In the genomic region with DNA sequence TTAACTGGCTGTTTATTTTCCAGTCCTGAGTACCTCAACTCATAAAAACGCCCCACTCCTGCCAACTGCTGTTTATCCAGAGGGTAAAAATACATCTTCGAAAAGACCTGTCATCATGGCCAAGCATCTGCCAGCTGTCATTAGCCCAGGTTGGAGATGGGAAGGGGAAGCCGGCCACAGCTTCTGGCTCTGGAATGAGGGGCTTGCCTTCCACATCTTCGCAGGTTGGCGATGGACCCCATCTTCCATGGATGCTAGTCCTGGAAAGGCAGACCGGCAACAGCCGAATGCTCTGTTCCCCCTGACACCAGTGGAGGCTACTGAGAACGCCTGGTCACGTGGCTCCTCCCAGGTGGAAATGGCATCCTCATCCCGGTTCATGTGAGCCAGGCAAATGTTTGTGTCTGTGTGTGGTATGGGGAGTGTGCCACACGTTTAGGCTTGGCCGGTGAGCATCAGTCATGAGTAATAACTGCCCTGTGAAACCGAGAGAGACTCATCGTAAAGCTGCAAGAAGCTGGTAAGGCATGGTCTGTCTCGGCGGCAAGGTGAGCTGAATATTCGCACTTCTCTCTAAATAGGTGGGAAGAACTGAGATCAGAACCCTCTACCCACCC, we compare ENCODE assay signal across 18 cellular contexts. TPM values are rescaled to one million over a fixed set of nuclear protein-coding genes. Genes with fewer than 3 reads are reported as not detected.
"Had no signal": no experiment of that assay in that cellular context is flagged by ENCODE, and none has a peak within 500 bp of the region (broad histone marks: within the 10 kb centered on the region; RNA-seq: fewer than 3 reads in every experiment).

No MANE protein-coding gene starts in this region.

- DNase-seq: activated CD4-positive, alpha-beta T cell treated with anti-CD3 and anti-CD28 coated beads, Interleukin-2, amount 50 U/mL, for 4 hours; activated CD4-positive, CD25-positive, alpha-beta regulatory T cell treated with anti-CD3 and anti-CD28 coated beads, Interleukin-2, amount 50 U/mL, for 72 hours; activated CD8-positive, alpha-beta memory T cell treated with anti-CD3 and anti-CD28 coated beads, Interleukin-2, amount 10 ng/mL, durations not matched to agents 7 days and 5 days; activated gamma-delta T cell; activated naive CD8-positive, alpha-beta T cell treated with anti-CD3 and anti-CD28 coated beads for 36 hours; activated T-cell treated with anti-CD3 and anti-CD28 coated beads, Interleukin-2, amount 50 U/mL, for 24 hours; esophagus squamous epithelium; foreskin fibroblast; left ventricle myocardium superior; retina; thyroid gland had no signal

- FAIRE-seq: endometrium had no signal

- H3K27ac ChIP-seq: esophagus squamous epithelium, parathyroid adenoma, thyroid gland, vagina had no signal

- ATAC-seq: activated CD8-positive, alpha-beta memory T cell treated with anti-CD3 and anti-CD28 coated beads, Interleukin-2, amount 10 ng/mL, durations not matched to agents 7 days and 5 days; left ventricle myocardium superior had no signal

RNA-seq across cellular contexts. Expression of a gene that starts 0.4 kb away (rescaled TPM):
- total RNA-seq: activated CD8-positive, alpha-beta memory T cell treated with anti-CD3 and anti-CD28 coated beads, Interleukin-2, amount 10 ng/mL, durations not matched to agents 7 days and 5 days; activated naive CD8-positive, alpha-beta T cell treated with anti-CD3 and anti-CD28 coated beads for 36 hours; cerebellum; dermis microvascular lymphatic vessel endothelial cell; esophagus squamous epithelium; left ventricle myocardium superior; mesenteric fat pad; neural crest cell; thyroid gland; vagina had no signal

RNA-seq across cellular contexts. Expression of a gene that starts 6.8 kb away (rescaled TPM):
- total RNA-seq: activated CD8-positive, alpha-beta memory T cell treated with anti-CD3 and anti-CD28 coated beads, Interleukin-2, amount 10 ng/mL, durations not matched to agents 7 days and 5 days; activated naive CD8-positive, alpha-beta T cell treated with anti-CD3 and anti-CD28 coated beads for 36 hours; cerebellum; dermis microvascular lymphatic vessel endothelial cell; esophagus squamous epithelium; left ventricle myocardium superior; mesenteric fat pad; neural crest cell; thyroid gland; vagina had no signal

RNA-seq across cellular contexts. Expression of a gene that starts 13.3 kb away (rescaled TPM):
- total RNA-seq: activated CD8-positive, alpha-beta memory T cell treated with anti-CD3 and anti-CD28 coated beads, Interleukin-2, amount 10 ng/mL, durations not matched to agents 7 days and 5 days; activated naive CD8-positive, alpha-beta T cell treated with anti-CD3 and anti-CD28 coated beads for 36 hours; cerebellum; dermis microvascular lymphatic vessel endothelial cell; esophagus squamous epithelium; left ventricle myocardium superior; mesenteric fat pad; neural crest cell; thyroid gland; vagina had no signal

RNA-seq across cellular contexts. Expression of a gene that starts 34.7 kb away (rescaled TPM):
- total RNA-seq: activated CD8-positive, alpha-beta memory T cell treated with anti-CD3 and anti-CD28 coated beads, Interleukin-2, amount 10 ng/mL, durations not matched to agents 7 days and 5 days; activated naive CD8-positive, alpha-beta T cell treated with anti-CD3 and anti-CD28 coated beads for 36 hours; cerebellum; dermis microvascular lymphatic vessel endothelial cell; left ventricle myocardium superior; mesenteric fat pad; neural crest cell; thyroid gland had no signal

RNA-seq across cellular contexts. Expression of a gene that starts 40.4 kb away (rescaled TPM):
- total RNA-seq: activated CD8-positive, alpha-beta memory T cell treated with anti-CD3 and anti-CD28 coated beads, Interleukin-2, amount 10 ng/mL, durations not matched to agents 7 days and 5 days; activated naive CD8-positive, alpha-beta T cell treated with anti-CD3 and anti-CD28 coated beads for 36 hours; cerebellum; dermis microvascular lymphatic vessel endothelial cell; esophagus squamous epithelium; left ventricle myocardium superior; mesenteric fat pad; neural crest cell; thyroid gland; vagina had no signal
